In the genomic region with DNA sequence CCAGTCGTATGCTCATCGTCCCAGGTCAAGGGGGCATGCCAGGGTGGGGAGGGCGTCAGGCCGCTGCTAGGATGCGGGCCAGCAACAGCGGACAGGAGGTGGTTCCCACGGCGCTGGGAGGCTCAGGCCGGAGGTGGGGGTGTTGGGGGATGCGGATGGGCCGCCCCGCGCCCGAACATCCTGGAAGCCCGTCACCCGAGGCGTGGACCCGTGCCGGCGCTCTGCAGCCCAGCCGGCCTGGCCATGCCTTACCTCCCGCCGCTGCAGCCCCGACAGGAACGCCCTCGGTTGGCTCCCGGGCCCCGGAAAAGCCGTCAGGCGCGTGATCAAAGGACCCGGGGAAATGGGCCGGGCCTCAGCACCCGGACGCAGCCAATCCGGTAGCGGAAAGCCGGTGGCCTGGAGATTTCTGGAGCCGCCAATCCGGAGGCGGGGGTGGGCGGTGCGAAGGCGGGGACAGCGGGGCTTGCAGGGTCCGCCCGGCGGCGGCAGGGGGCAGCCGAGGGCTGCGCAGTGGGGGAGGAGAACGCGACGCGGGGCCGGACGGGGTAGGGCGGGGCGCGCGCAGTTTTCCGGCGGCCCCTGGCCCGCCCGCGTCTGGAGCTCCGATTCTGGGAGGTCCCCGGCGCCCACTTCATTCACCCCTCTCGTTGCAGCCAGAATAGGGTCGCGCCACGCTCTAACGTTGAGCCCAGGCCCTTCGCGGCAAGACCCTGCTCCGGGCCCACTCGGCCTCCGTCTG, we compare ENCODE assay signal across 8 cellular contexts. TPM values are rescaled to one million over a fixed set of nuclear protein-coding genes. Genes with fewer than 3 reads are reported as not detected.
DNase-seq lines count a peak whose midpoint lies in the region; ATAC-seq, FAIRE-seq and TF ChIP-seq lines count a peak whose summit lies in the region.

A gene (minus strand): TSS at position 280 of the 742 bp plus-strand sequence. CDS start 1,215 bp downstream, outside the sequence.

- H3K36me3 ChIP-seq in IMR-90 (ENCODE audit: control insufficient read depth, insufficient read depth, low read length) (peaks cover 3% of the 10 kb centered on the region), OCI-LY3 (replicated peaks; ENCODE audit: low read depth, low read length) (no peaks in the 10 kb centered on the region), endothelial cell of umbilical vein (ENCODE audit: control insufficient read depth in 2 of 2, extremely low read depth in 1 of 2, insufficient read depth in 2 of 2, low read length in 2 of 2) (peaks cover 0 to 1% of the 10 kb centered on the region in 2 experiments)

- peak within 1 kb of the TSS; percentile 96 for H4K91ac ChIP-seq in IMR-90 (ENCODE audit: insufficient read depth, low read depth, low read length)

- CTCF ChIA-PET in IMR-90 (lab: Yijun Ruan, JAX) (interaction anchor here (0.6 to 2.1 kb wide), 15 partner anchors 36 to 1021 kb away, joined by 3 to 12 read pairs (median 3); a partner anchor contains a TSS), endothelial cell of umbilical vein (lab: Charles Lee) (interaction anchor here (0.6 to 5.8 kb wide), 41 partner anchors 12 to 362 kb away, joined by 3 to 278 read pairs (median 5); a partner anchor contains a TSS)

- peak within 1 kb of the TSS; percentile 90 for H3K4ac ChIP-seq in IMR-90 (ENCODE audit: low read depth, low read length)

- H2BK120ac ChIP-seq in IMR-90 (ENCODE audit: low read depth, low read length), result peak within 1 kb of the TSS; percentile 80

- H3K23ac ChIP-seq in IMR-90 (ENCODE audit: low read depth, low read length), result peak within 1 kb of the TSS; percentile 77

- H3K4me3 ChIP-seq in IMR-90 (ENCODE audit: insufficient read depth, low read depth, low read length) (peak within 1 kb of the TSS; percentile 65), OCI-LY3 (ENCODE audit: low read length) (peak within 1 kb of the TSS; percentile 99), endothelial cell of umbilical vein (replicated peaks in 1 of 3; ENCODE audit: insufficient read depth in 1 of 3, low read depth in 1 of 3, low read length in 3 of 3) (peak within 1 kb of the TSS; percentile 66 to 88 (median 80)), mononuclear cell (ENCODE audit: low read length) (peak within 1 kb of the TSS; percentile 64)

- H2AK9ac ChIP-seq in IMR-90 (replicated peaks; ENCODE audit: low read depth, low read length, poor library complexity), result peak within 1 kb of the TSS; percentile 98

- H3K9me3 ChIP-seq in IMR-90 (ENCODE audit: control insufficient read depth, insufficient read depth, low read length), result no peaks in the 10 kb centered on the region
- H3K9me3 ChIP-seq in OCI-LY3 (ENCODE audit: insufficient read depth, low read length), result no peaks in the 10 kb centered on the region
- no peaks in the 10 kb centered on the region for H3K9me3 ChIP-seq in endothelial cell of umbilical vein (replicated peaks; ENCODE audit: control insufficient read depth, insufficient read depth, low read length)
- H3K9me3 ChIP-seq in mononuclear cell (ENCODE audit: low read depth, low read length), result no peaks in the 10 kb centered on the region

- peak within 1 kb of the TSS; percentile 84 to 96 for H4K8ac ChIP-seq in IMR-90 (ENCODE audit: low read depth in 2 of 2, low read length in 2 of 2)

- H2AFZ ChIP-seq in IMR-90 (replicated peaks; ENCODE audit: low read length, poor library complexity) (peak within 1 kb of the TSS; percentile 100), OCI-LY3 (ENCODE audit: low read depth, low read length) (peak within 1 kb of the TSS; percentile 76; the same call in 1 of the 2 replicates), endothelial cell of umbilical vein (ENCODE audit: low read depth, low read length) (peak within 1 kb of the TSS; percentile 91)

- peak within 1 kb of the TSS; percentile 51; the same call in 2 of the 3 replicates for H2BK15ac ChIP-seq in IMR-90 (ENCODE audit: low read depth, low read length)

- DNase-seq in DMS 273 (lab: John Stamatoyannopoulos, UW; ENCODE audit: unreplicated experiment), result peak; percentile 98
- peak; percentile 91 for DNase-seq in IMR-90
- DNase-seq in activated CD8-positive, alpha-beta memory T cell treated with anti-CD3 and anti-CD28 coated beads, Interleukin-2, amount 50 U/mL, for 48 hours, result peak; percentile 99
- peak; percentile 90 for DNase-seq in endothelial cell of umbilical vein (ENCODE audit: low read depth, low spot score)
- DNase-seq in stimulated activated CD8-positive, alpha-beta memory T cell treated with anti-CD3 and anti-CD28 coated beads, Interleukin-2, amount 100 ng/mL, for 48 hours (ENCODE audit: low read depth in 2 of 2), result peak; percentile 96 to 97

- peak; percentile 74 for TF ChIP-seq POLR2A in IMR-90 (IDR thresholded peaks at IDR 0.05; ENCODE audit: low read depth, low read length)
- peak; percentile 86 for TF ChIP-seq POLR2A in endothelial cell of umbilical vein (IDR thresholded peaks at IDR 0.05; ENCODE audit: low read depth, low read length)

- peak within 1 kb of the TSS; percentile 84 for H3K14ac ChIP-seq in IMR-90 (replicated peaks; ENCODE audit: low read depth, low read length)

- peaks cover 5 to 37% of the 10 kb centered on the region in 2 experiments; a peak in 3 of 4 replicates for H3K79me1 ChIP-seq in IMR-90 (ENCODE audit: low read depth in 1 of 2, low read length in 2 of 2)

- peaks cover 9% of the 10 kb centered on the region for H4K20me1 ChIP-seq in IMR-90 (ENCODE audit: insufficient read depth, low read length)
- H4K20me1 ChIP-seq in OCI-LY3 (ENCODE audit: insufficient read depth, low read length), result peaks cover 18% of the 10 kb centered on the region; the same call in 1 of the 2 replicates
- H4K20me1 ChIP-seq in endothelial cell of umbilical vein (replicated peaks; ENCODE audit: control insufficient read depth, extremely low read depth, insufficient read depth, low read length), result no peaks in the 10 kb centered on the region

- H3K27me3 ChIP-seq in IMR-90 (ENCODE audit: control insufficient read depth, insufficient read depth, low read length) (no peaks in the 10 kb centered on the region), OCI-LY3 (ENCODE audit: low read depth, low read length) (no peaks in the 10 kb centered on the region), endothelial cell of umbilical vein (ENCODE audit: control insufficient read depth in 2 of 2, insufficient read depth in 2 of 2, low read length in 2 of 2) (no peaks in the 10 kb centered on the region), mononuclear cell (ENCODE audit: insufficient read depth, low read length) (no peaks in the 10 kb centered on the region)

- peak within 1 kb of the TSS; percentile 10; the same call in 1 of the 2 replicates for H2BK20ac ChIP-seq in IMR-90 (ENCODE audit: low read depth, low read length)

- H3K9me1 ChIP-seq in IMR-90 (ENCODE audit: insufficient read depth, low read length), result peaks cover under 1% of the 10 kb centered on the region; the same call in 1 of the 2 replicates
- no peaks in the 10 kb centered on the region for H3K9me1 ChIP-seq in endothelial cell of umbilical vein (replicated peaks; ENCODE audit: control insufficient read depth, extremely low read depth, insufficient read depth, low read length)

- FAIRE-seq in endothelial cell of umbilical vein (lab: Jason Lieb, UNC), result peak; percentile 97

- dilution Hi-C loops in IMR-90 (cut with HindIII; ENCODE audit: low sequenced_read_pairs, unreplicated experiment), result no loop called here
- dilution Hi-C loops in endothelial cell of umbilical vein (cut with MboI; ENCODE audit: extremely low pct_ligation_motif_present, low sequenced_read_pairs), result no loop called here

- intact Hi-C loops in IMR-90 (cut with micrococcal nuclease), result loop anchor here (1.0 to 2.0 kb wide), 6 partner anchors 52 to 360 kb away; no protein-coding TSS in a partner anchor
- intact Hi-C loops in endothelial cell of umbilical vein (cut with micrococcal nuclease), result loop anchor here (1.0 to 2.0 kb wide), 6 partner anchors 24 to 360 kb away; a partner anchor contains a TSS

- peak; percentile 79 for ATAC-seq in GM21515 (IDR thresholded peaks at IDR 0.05; ENCODE audit: unreplicated experiment)
- peak; percentile 85 for ATAC-seq in IMR-90 (ENCODE audit: low read depth)

- peak within 1 kb of the TSS; percentile 40 for H3K18ac ChIP-seq in IMR-90 (ENCODE audit: low read depth, low read length)

- WGBS in IMR-90 (ENCODE audit: extremely low coverage in 2 of 2, insufficient read length in 1 of 2), 2 experiments, result 2% methylated on average over 27 of the region's 79 CpGs; no CpG with 5 or more reads in 1 of the 2 experiments

- H2AK5ac ChIP-seq in IMR-90 (ENCODE audit: low read depth, low read length), result peak within 1 kb of the TSS; percentile 93

- H3K9ac ChIP-seq in IMR-90 (ENCODE audit: low read depth, low read length) (peak within 1 kb of the TSS; percentile 91), OCI-LY3 (ENCODE audit: low read length) (peak within 1 kb of the TSS; percentile 92), endothelial cell of umbilical vein (replicated peaks; ENCODE audit: extremely low read depth, insufficient read depth, low read length) (peak within 1 kb of the TSS; percentile 89)

- peak within 1 kb of the TSS; percentile 67 for H4K5ac ChIP-seq in IMR-90 (ENCODE audit: low read depth, low read length)

- BruUV-seq in IMR-90 (replicated peaks; lab: Mats Ljungman, UMichigan), result no TSS peak
- BruUV-seq in endothelial cell of umbilical vein (replicated peaks; lab: Mats Ljungman, UMichigan), result no TSS peak

- H2BK5ac ChIP-seq in IMR-90 (ENCODE audit: low read depth, low read length, poor library complexity, severe bottlenecking), result peak within 1 kb of the TSS; percentile 88

- POLR2A ChIA-PET in IMR-90 (lab: Charles Lee; ENCODE audit: unreplicated experiment) (interaction anchor here (1.7 to 1.9 kb wide), 2 partner anchors 166 to 168 kb away, joined by 6 to 8 read pairs; no protein-coding TSS in a partner anchor), endothelial cell of umbilical vein (lab: Charles Lee) (interaction anchor here (0.9 to 3.4 kb wide), 4 partner anchors 12 to 167 kb away, joined by 3 to 22 read pairs (median 9); a partner anchor contains a TSS)

- TF ChIP-seq CTCF in IMR-90 (conservative IDR thresholded peaks at IDR 0.05; ENCODE audit: low read depth, low read length) (peak; percentile 96), OCI-LY3 (IDR thresholded peaks at IDR 0.05; ENCODE audit: low read depth, low read length) (peak; percentile 56), endothelial cell of umbilical vein (IDR thresholded peaks at IDR 0.05; ENCODE audit: extremely low read depth in 1 of 2, insufficient read depth in 1 of 2, low read depth in 1 of 2, low read length in 2 of 2) (peak; percentile 84 to 89)

- H3K4me2 ChIP-seq in IMR-90 (ENCODE audit: low read depth, low read length) (peak within 1 kb of the TSS; percentile 88), OCI-LY3 (ENCODE audit: low read length) (peak within 1 kb of the TSS; percentile 97), endothelial cell of umbilical vein (ENCODE audit: insufficient read depth, low read length) (peak within 1 kb of the TSS; percentile 85)

- TF ChIP-seq RAD21 in IMR-90 (IDR thresholded peaks at IDR 0.05; ENCODE audit: low read length), result peak; percentile 82

- H3K4me1 ChIP-seq in IMR-90 (ENCODE audit: control insufficient read depth, insufficient read depth, low read length), result peaks cover 10% of the 10 kb centered on the region
- peaks cover 22% of the 10 kb centered on the region; the same call in 1 of the 2 replicates for H3K4me1 ChIP-seq in OCI-LY3 (ENCODE audit: low read length)
- peaks cover 34% of the 10 kb centered on the region for H3K4me1 ChIP-seq in endothelial cell of umbilical vein (ENCODE audit: control insufficient read depth, extremely low read depth, insufficient read depth, low read length)
- peaks cover 33% of the 10 kb centered on the region for H3K4me1 ChIP-seq in mononuclear cell (ENCODE audit: insufficient read depth, low read length)

- in situ Hi-C loops in IMR-90 (cut with MboI; ENCODE audit: low sequenced_read_pairs), result loop anchor here (5.0 to 10.0 kb wide), 2 partner anchors 158 to 356 kb away; no protein-coding TSS in a partner anchor

- peak within 1 kb of the TSS; percentile 66 for H3K56ac ChIP-seq in IMR-90 (ENCODE audit: extremely low read depth, insufficient read depth, low read length)

- H3K79me2 ChIP-seq in OCI-LY3 (ENCODE audit: low read length) (peaks cover 9% of the 10 kb centered on the region; the same call in 1 of the 2 replicates), endothelial cell of umbilical vein (ENCODE audit: control insufficient read depth, insufficient read depth, low read length) (peaks cover 4% of the 10 kb centered on the region)

- H3K27ac ChIP-seq in IMR-90 (ENCODE audit: insufficient read depth, low read length), result peak within 1 kb of the TSS; percentile 87
- peak within 1 kb of the TSS; percentile 59 for H3K27ac ChIP-seq in OCI-LY3 (ENCODE audit: low read length)
- H3K27ac ChIP-seq in endothelial cell of umbilical vein (ENCODE audit: insufficient read depth, low read depth, low read length), result peak within 1 kb of the TSS; percentile 81

RNA-seq across cellular contexts. Expression of the gene that starts here (rescaled TPM):
- total RNA-seq in IMR-90 (2012; rRNA removed) (8.1 and 8.4 TPM in 2 replicates), endothelial cell of umbilical vein (37.3 and 37.6 TPM in 2 replicates), mononuclear cell (12.3 TPM)
- polyA plus RNA-seq in IMR-90 (2012; rRNA removed) (25.6 and 28.9 TPM in 2 replicates), endothelial cell of umbilical vein (75.2 and 135 TPM in 2 replicates)
- 27.3 and 43.9 TPM in 2 replicates for polyA plus RNA-seq in IMR-90 (2012; cell fraction: cytosol; rRNA removed)
- polyA plus RNA-seq in IMR-90 (2012; cell fraction: nucleus; rRNA removed; ENCODE audit: low replicate concordance), result 16.8 and 47.4 TPM in 2 replicates
- polyA plus RNA-seq in endothelial cell of umbilical vein (2011; cell fraction: cytosol; rRNA removed), result 58.0 and 65.4 TPM in 2 replicates
- polyA plus RNA-seq in endothelial cell of umbilical vein (2011; cell fraction: nucleus; rRNA removed), result 27.1 and 37.8 TPM in 2 replicates
- 26.5 and 31.9 TPM in 2 replicates for polyA plus RNA-seq in endothelial cell of umbilical vein (2012)
- 18.2 and 23.0 TPM in 2 replicates for polyA minus RNA-seq in endothelial cell of umbilical vein
- 4.2 TPM for polyA minus RNA-seq in endothelial cell of umbilical vein (2011; cell fraction: cytosol; rRNA and poly(A)+ RNA removed)
- 7.0 and 9.6 TPM in 2 replicates for polyA minus RNA-seq in endothelial cell of umbilical vein (2011; cell fraction: nucleus; rRNA and poly(A)+ RNA removed)

Comparison
In these comparisons a context has a peak if more than half of its experiments do, and no peak if none do; other contexts are left out.
1. Peak in every context shown above with its lines: DNase-seq, ATAC-seq, H3K4me3 ChIP-seq and H3K27ac ChIP-seq.